11 cellular contexts compared by ENCODE assay signal in genomic region chr12:111636209-111636928, GRCh38. TPM values are rescaled to one million over a fixed set of nuclear protein-coding genes. Genes with fewer than 3 reads are reported as not detected.
DNase-seq lines count a peak whose midpoint lies in the region; ATAC-seq, FAIRE-seq and TF ChIP-seq lines count a peak whose summit lies in the region.
"Had no signal": no experiment of that assay in that cellular context is flagged by ENCODE, and none has a peak within 500 bp of the region (broad histone marks: within the 10 kb centered on the region; RNA-seq: fewer than 3 reads in every experiment).

No MANE protein-coding gene starts in this region.

- H2BK15ac ChIP-seq in H9 (ENCODE audit: low read depth, low read length), result no peak overlapping the region

- no CpG with 5 or more reads among the region's 19 CpGs for WGBS in H9 (ENCODE audit: extremely low coverage, insufficient read length, low lambda C conversion rate)

- peak overlapping the region; percentile 87 to 98 (median 92) for H3K27ac Mint-ChIP-seq in H9
- no peak overlapping the region for H3K27ac Mint-ChIP-seq in activated CD4-positive, alpha-beta T cell treated with anti-CD3 and anti-CD28 coated beads for 36 hours
- H3K27ac Mint-ChIP-seq: activated naive CD8-positive, alpha-beta T cell had no signal

- no peak overlapping the region; the same call in 1 of the 2 replicates for H3K4ac ChIP-seq in H9 (ENCODE audit: low read depth, low read length)

- no peaks in the 10 kb centered on the region for H3K27me3 ChIP-seq in H9 (ENCODE audit: insufficient read depth, low read length)
- H3K27me3 ChIP-seq in colonic mucosa, result no peaks in the 10 kb centered on the region
- H3K27me3 ChIP-seq in keratinocyte (ENCODE audit: control insufficient read depth, extremely low read depth, insufficient read depth, low read length), result no peaks in the 10 kb centered on the region

- CTCF ChIA-PET in activated CD4-positive, alpha-beta T cell treated with anti-CD3 and anti-CD28 coated beads for 36 hours (lab: Charles Lee), result interaction anchor here (0.7 kb wide), 3 partner anchors 73 to 186 kb away, joined by 3 read pairs; no protein-coding TSS in a partner anchor

- no peak overlapping the region for H3K4me2 ChIP-seq in H9 (ENCODE audit: insufficient read depth, insufficient read length, low read length)
- no peak overlapping the region for H3K4me2 ChIP-seq in keratinocyte (ENCODE audit: control insufficient read depth, extremely low read depth, insufficient read depth, low read depth, low read length)

- no peak overlapping the region for H3K4me3 ChIP-seq in colonic mucosa
- H3K4me3 ChIP-seq in keratinocyte (ENCODE audit: control insufficient read depth in 2 of 3, extremely low read depth in 1 of 3, insufficient read depth in 2 of 3, low read depth in 1 of 3, low read length in 3 of 3), result no peak overlapping the region
- H3K4me3 ChIP-seq in skeletal muscle cell (ENCODE audit: low read depth, low read length), result no peak overlapping the region

- peak overlapping the region; percentile 22 for H3T11ph ChIP-seq in H9 (ENCODE audit: low read length)

- TF ChIP-seq CTCF in H9 (conservative IDR thresholded peaks at IDR 0.05) (no peak), colonic mucosa (IDR thresholded peaks at IDR 0.05) (no peak), keratinocyte (optimal IDR thresholded peaks at IDR 0.05 in 1 of 3, IDR thresholded peaks at IDR 0.05 in 1 of 3, conservative IDR thresholded peaks at IDR 0.05 in 1 of 3; ENCODE audit: extremely low read depth in 1 of 3, insufficient read depth in 2 of 3, low read length in 3 of 3) (no peak)

- peaks cover 1% of the 10 kb centered on the region; the same call in 1 of the 2 replicates for H3K27me3 Mint-ChIP-seq in H9 (ENCODE audit: low read depth)
- H3K27me3 Mint-ChIP-seq in activated CD4-positive, alpha-beta T cell treated with anti-CD3 and anti-CD28 coated beads for 36 hours, result no peaks in the 10 kb centered on the region
- H3K27me3 Mint-ChIP-seq: activated naive CD8-positive, alpha-beta T cell had no signal

- H3K79me2 ChIP-seq in H9 (ENCODE audit: insufficient read depth, low read length), result no peaks in the 10 kb centered on the region
- H3K79me2 ChIP-seq in keratinocyte (ENCODE audit: control insufficient read depth, insufficient read depth, low read length), result no peaks in the 10 kb centered on the region

- no peak overlapping the region for H3K23ac ChIP-seq in H9 (ENCODE audit: insufficient read length, low read depth, low read length)

- no peak overlapping the region for H2BK120ac ChIP-seq in H9 (ENCODE audit: low read depth, low read length, poor library complexity, severe bottlenecking)

- no peaks in the 10 kb centered on the region for H4K20me1 ChIP-seq in H9 (ENCODE audit: control insufficient read depth, insufficient read depth, insufficient read length)
- no peaks in the 10 kb centered on the region for H4K20me1 ChIP-seq in keratinocyte (ENCODE audit: control insufficient read depth, extremely low read depth, insufficient read depth, low read length)

- H2BK20ac ChIP-seq in H9 (ENCODE audit: low read depth, low read length, poor library complexity, severe bottlenecking), result no peak overlapping the region

- no peak overlapping the region for H2AFZ ChIP-seq in H9 (ENCODE audit: low read length)
- peak overlapping the region; percentile 8 for H2AFZ ChIP-seq in keratinocyte (ENCODE audit: control insufficient read depth, low read length)

- peak overlapping the region; percentile 41 for H3K18ac ChIP-seq in H9 (ENCODE audit: insufficient read length, low read depth, low read length)

- no peaks in the 10 kb centered on the region for H3K36me3 Mint-ChIP-seq in H9 (ENCODE audit: insufficient read depth in 1 of 3, low read depth in 3 of 3)
- H3K36me3 Mint-ChIP-seq in activated CD4-positive, alpha-beta T cell treated with anti-CD3 and anti-CD28 coated beads for 36 hours (ENCODE audit: low read depth), result no peaks in the 10 kb centered on the region
- H3K36me3 Mint-ChIP-seq: activated naive CD8-positive, alpha-beta T cell had no signal

- H3K4me1 ChIP-seq in H9 (ENCODE audit: insufficient read depth, low read length) (peaks cover 5% of the 10 kb centered on the region), colonic mucosa (no peaks in the 10 kb centered on the region), keratinocyte (ENCODE audit: control insufficient read depth, extremely low read depth, insufficient read depth, low read length) (peaks cover 3% of the 10 kb centered on the region)

- no peak for FAIRE-seq in keratinocyte (lab: Jason Lieb, UNC)
- FAIRE-seq: GM18507 had no signal

- H4K91ac ChIP-seq in H9 (ENCODE audit: insufficient read length, low read depth, low read length), result no peak overlapping the region

- H3K9me3 Mint-ChIP-seq in H9, result no peaks in the 10 kb centered on the region
- no peaks in the 10 kb centered on the region for H3K9me3 Mint-ChIP-seq in activated CD4-positive, alpha-beta T cell treated with anti-CD3 and anti-CD28 coated beads for 36 hours (ENCODE audit: low read depth)

- dilution Hi-C loops in keratinocyte (cut with MboI; ENCODE audit: extremely low pct_ligation_motif_present, low sequenced_read_pairs), result no loop called here

- no peak overlapping the region for H2BK5ac ChIP-seq in H9 (ENCODE audit: insufficient read length, low read length)

- no peak overlapping the region for H3K56ac ChIP-seq in H9 (ENCODE audit: insufficient read length, low read depth, low read length)

- H4K5ac ChIP-seq in H9 (ENCODE audit: insufficient read length, low read depth, low read length), result no peak overlapping the region

- H3K9me3 ChIP-seq in H9 (ENCODE audit: control insufficient read depth, low read depth, low read length) (no peaks in the 10 kb centered on the region), colonic mucosa (no peaks in the 10 kb centered on the region), keratinocyte (ENCODE audit: control insufficient read depth, low read depth, low read length) (no peaks in the 10 kb centered on the region)

- H3K9ac ChIP-seq in H9 (ENCODE audit: extremely low read depth, insufficient read length, low read length) (peak overlapping the region; percentile 36), colonic mucosa (ENCODE audit: low read depth in 2 of 2, low read length in 2 of 2) (no peak overlapping the region), keratinocyte (ENCODE audit: control insufficient read depth, extremely low read depth, insufficient read depth, low read length) (no peak overlapping the region)

- H2BK12ac ChIP-seq in H9 (ENCODE audit: insufficient read length, low read depth, low read length), result no peak overlapping the region

- POLR2A ChIA-PET in activated CD4-positive, alpha-beta T cell treated with anti-CD3 and anti-CD28 coated beads for 36 hours (lab: Charles Lee), result no interaction called here

- no peaks in the 10 kb centered on the region for H3K23me2 ChIP-seq in H9 (ENCODE audit: insufficient read length, low read depth, low read length, poor library complexity, severe bottlenecking)

- ATAC-seq in GM21367 (IDR thresholded peaks at IDR 0.05; ENCODE audit: unreplicated experiment) (no peak), HG03039 (IDR thresholded peaks at IDR 0.05; ENCODE audit: unreplicated experiment) (no peak)
- ATAC-seq in activated CD4-positive, alpha-beta T cell treated with anti-CD3 and anti-CD28 coated beads for 36 hours, result no peak

- no peak overlapping the region for H2AK5ac ChIP-seq in H9 (ENCODE audit: insufficient read length, low read length)

- intact Hi-C loops in colonic mucosa (cut with DNase I), result no loop called here
- intact Hi-C loops in activated CD4-positive, alpha-beta T cell treated with anti-CD3 and anti-CD28 coated beads for 36 hours (cut with DNase I, micrococcal nuclease), result no loop called here

- H3K4me1 Mint-ChIP-seq in H9, result peaks cover 20 to 27% of the 10 kb centered on the region in 2 experiments
- no peaks in the 10 kb centered on the region for H3K4me1 Mint-ChIP-seq in activated CD4-positive, alpha-beta T cell treated with anti-CD3 and anti-CD28 coated beads for 36 hours

- no peaks in the 10 kb centered on the region for H3K9me1 ChIP-seq in keratinocyte (ENCODE audit: control insufficient read depth, extremely low read depth, insufficient read depth, low read length)

- no peak overlapping the region for H4K8ac ChIP-seq in H9 (replicated peaks; ENCODE audit: insufficient read length, low read depth, low read length)

- no peak overlapping the region for H3K27ac ChIP-seq in H9 (ENCODE audit: insufficient read length, low read depth, low read length)
- no peak overlapping the region for H3K27ac ChIP-seq in colonic mucosa
- no peak overlapping the region for H3K27ac ChIP-seq in keratinocyte (ENCODE audit: control insufficient read depth, insufficient read depth, low read length)

- H3K4me3 Mint-ChIP-seq in H9, result peak overlapping the region; percentile 6 to 56; a peak in 3 of 5 replicates
- H3K4me3 Mint-ChIP-seq in activated CD4-positive, alpha-beta T cell treated with anti-CD3 and anti-CD28 coated beads for 36 hours, result no peak overlapping the region
- H3K4me3 Mint-ChIP-seq: activated naive CD8-positive, alpha-beta T cell had no signal

- H3K14ac ChIP-seq in H9 (ENCODE audit: insufficient read depth, low read length), result peak overlapping the region; percentile 49

- no peaks in the 10 kb centered on the region for H3K79me1 ChIP-seq in H9 (ENCODE audit: insufficient read depth, low read depth, low read length, poor library complexity, severe bottlenecking)

- peak; percentile 75 for DNase-seq in H9
- DNase-seq in colonic mucosa, result peak; percentile 31
- no peak for DNase-seq in keratinocyte (ENCODE audit: low read depth, low spot score)
- DNase-seq in skeletal muscle cell (ENCODE audit: low read depth), result peak; percentile 39
- DNase-seq in activated CD4-positive, alpha-beta T cell treated with anti-CD3 and anti-CD28 coated beads for 36 hours, result no peak
- DNase-seq in NCI-H2171 (lab: John Stamatoyannopoulos, UW), result no peak
- DNase-seq: NCI-H2029 had no signal

- H3K36me3 ChIP-seq in colonic mucosa (no peaks in the 10 kb centered on the region), keratinocyte (ENCODE audit: control insufficient read depth in 2 of 2, extremely low read depth in 1 of 2, insufficient read depth in 2 of 2, low read length in 2 of 2) (peaks cover 0 to 3% of the 10 kb centered on the region in 2 experiments)

RNA-seq across cellular contexts. Expression of gene ATXN2, which starts 37.3 kb away (rescaled TPM):
- total RNA-seq in H9 (2021) (70.5 and 72.9 TPM in 2 replicates), colonic mucosa (10 to 100 TPM; 48.7 to 55.1 TPM)
- polyA plus RNA-seq in keratinocyte, result 16.9 to 24.1 TPM (median 19.6 TPM) in 3 replicates
- 47.9 TPM for polyA plus RNA-seq in keratinocyte (2011; ENCODE audit: low read depth)
- polyA plus RNA-seq in keratinocyte (2011; cell fraction: cytosol; rRNA removed), result 18.1 and 21.8 TPM in 2 replicates
- polyA plus RNA-seq in keratinocyte (2011; cell fraction: nucleus; rRNA removed), result 90.8 and 103 TPM in 2 replicates
- polyA plus RNA-seq in keratinocyte (2012; ENCODE audit: low replicate concordance), result 30.8 and 36.4 TPM in 2 replicates
- polyA minus RNA-seq in keratinocyte, result 44.8 to 88.9 TPM (median 88.4 TPM) in 3 replicates
- 33.0 TPM for polyA minus RNA-seq in keratinocyte (2011; cell fraction: cytosol; rRNA and poly(A)+ RNA removed)
- 51.6 and 92.2 TPM in 2 replicates for polyA minus RNA-seq in keratinocyte (2011; cell fraction: nucleus; rRNA and poly(A)+ RNA removed)
- 10 to 100 TPM; 44.2 to 47.9 TPM for total RNA-seq in activated CD4-positive, alpha-beta T cell treated with anti-CD3 and anti-CD28 coated beads for 36 hours

RNA-seq across cellular contexts. Expression of gene BRAP, which starts 49.4 kb away (rescaled TPM):
- 23.4 and 25.0 TPM in 2 replicates for total RNA-seq in H9 (2021)
- 10 to 100 TPM; 16.0 to 19.6 TPM for total RNA-seq in colonic mucosa
- 16.4 to 21.2 TPM (median 19.5 TPM) in 3 replicates for polyA plus RNA-seq in keratinocyte
- 41.0 TPM for polyA plus RNA-seq in keratinocyte (2011; ENCODE audit: low read depth)
- 20.2 and 27.8 TPM in 2 replicates for polyA plus RNA-seq in keratinocyte (2011; cell fraction: cytosol; rRNA removed)
- polyA plus RNA-seq in keratinocyte (2011; cell fraction: nucleus; rRNA removed), result 20.3 and 24.8 TPM in 2 replicates
- 13.6 and 17.4 TPM in 2 replicates for polyA plus RNA-seq in keratinocyte (2012; ENCODE audit: low replicate concordance)
- polyA minus RNA-seq in keratinocyte, result 12.9 to 37.4 TPM (median 30.5 TPM) in 3 replicates
- 18.6 TPM for polyA minus RNA-seq in keratinocyte (2011; cell fraction: cytosol; rRNA and poly(A)+ RNA removed)
- polyA minus RNA-seq in keratinocyte (2011; cell fraction: nucleus; rRNA and poly(A)+ RNA removed), result 10.7 and 22.4 TPM in 2 replicates
- total RNA-seq in activated CD4-positive, alpha-beta T cell treated with anti-CD3 and anti-CD28 coated beads for 36 hours, result 10 to 100 TPM; 18.3 to 23.6 TPM

RNA-seq across cellular contexts. Expression of gene ACAD10, which starts 49.5 kb away (rescaled TPM):
- total RNA-seq in H9 (2021) (24.3 and 25.7 TPM in 2 replicates), colonic mucosa (10 to 100 TPM; 37.0 to 42.6 TPM)
- polyA plus RNA-seq in keratinocyte, result 12.2 to 13.2 TPM (median 12.4 TPM) in 3 replicates
- polyA plus RNA-seq in keratinocyte (2011; ENCODE audit: low read depth), result 4.2 TPM
- polyA plus RNA-seq in keratinocyte (2011; cell fraction: cytosol; rRNA removed), result 2.9 and 3.6 TPM in 2 replicates
- 49.1 TPM in 2 replicates for polyA plus RNA-seq in keratinocyte (2011; cell fraction: nucleus; rRNA removed)
- polyA plus RNA-seq in keratinocyte (2012; ENCODE audit: low replicate concordance), result 8.7 and 9.9 TPM in 2 replicates
- polyA minus RNA-seq in keratinocyte, result 23.3 to 30.7 TPM (median 24.1 TPM) in 3 replicates
- 10.2 TPM for polyA minus RNA-seq in keratinocyte (2011; cell fraction: cytosol; rRNA and poly(A)+ RNA removed)
- 31.1 and 49.7 TPM in 2 replicates for polyA minus RNA-seq in keratinocyte (2011; cell fraction: nucleus; rRNA and poly(A)+ RNA removed)
- 10 to 100 TPM; 25.5 to 27.5 TPM for total RNA-seq in activated CD4-positive, alpha-beta T cell treated with anti-CD3 and anti-CD28 coated beads for 36 hours

Comparison
In these comparisons a context has a peak if more than half of its experiments do, and no peak if none do; other contexts are left out.
1. DNase-seq: peak in H9 (single experiment), colonic mucosa (single experiment) and skeletal muscle cell (single experiment); none in keratinocyte (single experiment), activated CD4-positive, alpha-beta T cell treated with anti-CD3 and anti-CD28 coated beads for 36 hours (single experiment) and NCI-H2171 (single experiment).